Comparison of ENCODE assay signal across 33 cellular contexts in the genomic region with DNA sequence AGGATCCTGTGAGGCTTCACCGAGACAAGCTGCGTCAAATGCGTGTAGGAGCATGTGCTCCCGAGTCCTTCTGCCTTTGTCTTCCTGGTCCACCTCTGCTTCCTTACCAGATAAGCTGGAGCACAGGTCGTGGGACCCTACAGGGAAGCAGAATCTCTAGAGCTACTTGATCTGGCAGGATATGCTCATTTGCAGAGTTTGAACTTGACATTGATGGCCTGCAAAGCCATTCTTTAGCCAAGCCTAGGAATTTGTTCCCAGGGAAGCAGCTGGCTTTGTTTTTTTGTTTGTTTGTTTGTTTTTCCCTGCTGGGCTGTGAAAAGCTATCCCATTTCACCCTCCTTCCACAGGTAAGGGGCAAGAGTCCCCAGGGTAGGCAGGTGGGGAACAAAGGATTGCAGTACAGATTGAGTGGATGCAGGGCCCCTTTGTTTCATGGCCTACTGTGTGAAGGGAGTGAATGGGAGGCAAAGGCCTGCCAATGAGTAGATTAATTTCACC.
A peak's percentile ranks its signal among the peaks of the same experiment; 100 is the strongest.
DNase-seq lines count a peak whose midpoint lies in the region; ATAC-seq and TF ChIP-seq lines count a peak whose summit lies in the region.
"Had no signal": no experiment of that assay in that cellular context is flagged by ENCODE, and none has a peak within 500 bp of the region (broad histone marks: within the 10 kb centered on the region; RNA-seq: fewer than 3 reads in every experiment).

No MANE protein-coding gene starts in this region.

- H3K27ac Mint-ChIP-seq in H9, result peak overlapping the region; percentile 54 to 80 (median 78); a peak in 4 of 7 replicates
- H3K27ac Mint-ChIP-seq in central memory CD8-positive, alpha-beta T cell (ENCODE audit: low read depth), result no peak overlapping the region
- H3K27ac Mint-ChIP-seq: activated CD4-positive, alpha-beta memory T cell treated with anti-CD3 and anti-CD28 coated beads for 36 hours; T-helper 17 cell had no signal

- no peak overlapping the region for H3K14ac ChIP-seq in H9 (ENCODE audit: insufficient read depth, low read length)

- no peak overlapping the region for H2AFZ ChIP-seq in H9 (ENCODE audit: low read length)

- H2BK5ac ChIP-seq in H9 (ENCODE audit: insufficient read length, low read length), result no peak overlapping the region

- H3K4me1 ChIP-seq in H9 (ENCODE audit: insufficient read depth, low read length), result peaks cover 10% of the 10 kb centered on the region
- no peaks in the 10 kb centered on the region for H3K4me1 ChIP-seq in aorta (ENCODE audit: control insufficient read depth in 1 of 2, insufficient read depth in 2 of 2, low read length in 2 of 2)
- H3K4me1 ChIP-seq in esophagus squamous epithelium, result no peaks in the 10 kb centered on the region
- H3K4me1 ChIP-seq: foreskin keratinocyte, prostate gland had no signal

- H3K79me1 ChIP-seq in H9 (ENCODE audit: insufficient read depth, low read depth, low read length, poor library complexity, severe bottlenecking), result no peaks in the 10 kb centered on the region

- H3K4ac ChIP-seq in H9 (ENCODE audit: low read depth, low read length), result no peak overlapping the region

- H2BK120ac ChIP-seq in H9 (ENCODE audit: low read depth, low read length, poor library complexity, severe bottlenecking), result no peak overlapping the region

- no peak overlapping the region for H3T11ph ChIP-seq in H9 (ENCODE audit: low read length)

- H3K23me2 ChIP-seq in H9 (ENCODE audit: insufficient read length, low read depth, low read length, poor library complexity, severe bottlenecking), result no peaks in the 10 kb centered on the region

- no peak overlapping the region for H2BK20ac ChIP-seq in H9 (ENCODE audit: low read depth, low read length, poor library complexity, severe bottlenecking)

- H3K4me1 Mint-ChIP-seq in H9, result peaks cover 39 to 47% of the 10 kb centered on the region in 2 experiments
- H3K4me1 Mint-ChIP-seq in central memory CD8-positive, alpha-beta T cell, result peaks cover 28% of the 10 kb centered on the region
- H3K4me1 Mint-ChIP-seq: T-helper 17 cell had no signal

- H3K4me3 Mint-ChIP-seq in H9, result 0 out of 5 replicates have a peak overlapping the region, but pooled peaks of 1 of the 2 experiments have one; percentile 59
- peak overlapping the region; percentile 14 for H3K4me3 Mint-ChIP-seq in central memory CD8-positive, alpha-beta T cell
- H3K4me3 Mint-ChIP-seq: activated CD4-positive, alpha-beta memory T cell treated with anti-CD3 and anti-CD28 coated beads for 36 hours; T-helper 17 cell had no signal

- no peak overlapping the region for H3K56ac ChIP-seq in H9 (ENCODE audit: insufficient read length, low read depth, low read length)

- DNase-seq in DMS153 (lab: John Stamatoyannopoulos, UW), result peak; percentile 65
- no peak for DNase-seq in DMS153 treated with DMSO at 0.1 percent for 48 hours (lab: John Stamatoyannopoulos, UW; ENCODE audit: unreplicated experiment)
- DNase-seq in H9, result peak; percentile 93
- no peak for DNase-seq in central memory CD8-positive, alpha-beta T cell (ENCODE audit: low spot score in 2 of 2)
- DNase-seq in left lobe of liver (ENCODE audit: low spot score), result no peak
- no peak for DNase-seq in aorta
- no peak for DNase-seq in NCI-H2171 treated with DMSO at 0.1 percent for 48 hours (lab: John Stamatoyannopoulos, UW)
- DNase-seq in esophagus squamous epithelium (lab: John Stamatoyannopoulos, UW), result no peak
- DNase-seq: activated CD4-positive, alpha-beta memory T cell treated with anti-CD3 and anti-CD28 coated beads for 36 hours; activated CD4-positive, CD25-positive, alpha-beta regulatory T cell treated with anti-CD3 and anti-CD28 coated beads, Interleukin-2, amount 50 U/mL, for 72 hours; activated CD8-positive, alpha-beta memory T cell treated with anti-CD3 and anti-CD28 coated beads, Interleukin-2, amount 50 U/mL, for 4 hours; activated naive CD4-positive, alpha-beta T cell treated with anti-CD3 and anti-CD28 coated beads, Interleukin-2, amount 50 U/mL, for 16 hours; amniotic stem cell; cortex of kidney; foreskin keratinocyte; heart left ventricle; KBM-7; left lung; mesenchymal stem cell; MM.1S; NCI-H1436; NCI-H446; NCI-H774; PC-3; stimulated activated CD4-positive, alpha-beta T cell treated with anti-CD3 and anti-CD28 coated beads, Interleukin-15, amount 100 ng/mL, for 24 hours; stimulated activated naive CD4-positive, alpha-beta T cell; T-helper 17 cell had no signal

- H2BK12ac ChIP-seq in H9 (ENCODE audit: insufficient read length, low read depth, low read length), result no peak overlapping the region

- H3K9ac ChIP-seq in H9 (ENCODE audit: extremely low read depth, insufficient read length, low read length), result no peak overlapping the region

- no peak for TF ChIP-seq POLR2A in esophagus squamous epithelium (IDR thresholded peaks at IDR 0.05)

- no peak overlapping the region for H3K4me3 ChIP-seq in aorta (ENCODE audit: low read length in 2 of 2)
- H3K4me3 ChIP-seq in esophagus squamous epithelium, result no peak overlapping the region
- H3K4me3 ChIP-seq: heart left ventricle, left lung, prostate gland had no signal

- peak overlapping the region; percentile 16 for H3K4me2 ChIP-seq in H9 (ENCODE audit: insufficient read depth, insufficient read length, low read length)

- H3K18ac ChIP-seq in H9 (ENCODE audit: insufficient read length, low read depth, low read length), result no peak overlapping the region

- H4K8ac ChIP-seq in H9 (replicated peaks; ENCODE audit: insufficient read length, low read depth, low read length), result no peak overlapping the region

- no CpG with 5 or more reads among the region's 5 CpGs for WGBS in H9 (ENCODE audit: extremely low coverage, insufficient read length, low lambda C conversion rate)
- WGBS in aorta, 2 donors, result 89 to 92% methylated on average over 5 of the region's 5 CpGs
- WGBS in esophagus squamous epithelium, 2 donors, result 83 to 85% methylated on average over 5 of the region's 5 CpGs

- H4K5ac ChIP-seq in H9 (ENCODE audit: insufficient read length, low read depth, low read length), result no peak overlapping the region

- H3K27me3 Mint-ChIP-seq in H9 (ENCODE audit: low read depth), result peaks cover 75% of the 10 kb centered on the region
- H3K27me3 Mint-ChIP-seq in central memory CD8-positive, alpha-beta T cell, result no peaks in the 10 kb centered on the region
- H3K27me3 Mint-ChIP-seq: activated CD4-positive, alpha-beta memory T cell treated with anti-CD3 and anti-CD28 coated beads for 36 hours; T-helper 17 cell had no signal

- no peak overlapping the region for H3K23ac ChIP-seq in H9 (ENCODE audit: insufficient read length, low read depth, low read length)

- no peak overlapping the region for H2BK15ac ChIP-seq in H9 (ENCODE audit: low read depth, low read length)

- TF ChIP-seq CTCF in H9 (conservative IDR thresholded peaks at IDR 0.05) (no peak), esophagus squamous epithelium (IDR thresholded peaks at IDR 0.05) (no peak)

- intact Hi-C loops in aorta (cut with DNase I), result no loop called here
- intact Hi-C loops in esophagus squamous epithelium (cut with DNase I), result no loop called here

- no peak for ATAC-seq in central memory CD8-positive, alpha-beta T cell (replicated peaks; ENCODE audit: extremely low read depth, poor library complexity, severe bottlenecking)
- peak; percentile 13 for ATAC-seq in left lobe of liver
- ATAC-seq in aorta (ENCODE audit: low FRiP score), result no peak
- ATAC-seq: esophagus mucosa, foreskin keratinocyte, heart left ventricle, left lung, PC-3, Right ventricle myocardium inferior, SK-N-SH treated with all-trans-retinoic acid at 6 μM for 48 hours, T-helper 17 cell had no signal

- H3K9me3 Mint-ChIP-seq in H9, result peaks cover 17 to 20% of the 10 kb centered on the region in 2 experiments
- peaks cover 17% of the 10 kb centered on the region for H3K9me3 Mint-ChIP-seq in central memory CD8-positive, alpha-beta T cell

- no peak overlapping the region for H4K91ac ChIP-seq in H9 (ENCODE audit: insufficient read length, low read depth, low read length)

- H3K27ac ChIP-seq in H9 (ENCODE audit: insufficient read length, low read depth, low read length), result no peak overlapping the region
- H3K27ac ChIP-seq in aorta (ENCODE audit: low read depth in 1 of 2, low read length in 2 of 2), result no peak overlapping the region
- H3K27ac ChIP-seq in esophagus squamous epithelium, result no peak overlapping the region
- H3K27ac ChIP-seq: 22Rv1, foreskin keratinocyte, heart left ventricle, left lung, neutrophil, prostate gland had no signal

- no peak overlapping the region for H2AK5ac ChIP-seq in H9 (ENCODE audit: insufficient read length, low read length)

- H3K9me3 ChIP-seq in H9 (ENCODE audit: control insufficient read depth, low read depth, low read length), result peaks cover 11% of the 10 kb centered on the region
- H3K9me3 ChIP-seq in aorta (ENCODE audit: control insufficient read depth, low read length), result no peaks in the 10 kb centered on the region
- peaks cover 0 to 13% (median 3%) of the 10 kb centered on the region in 3 donors for H3K9me3 ChIP-seq in esophagus squamous epithelium
- H3K9me3 ChIP-seq: neutrophil, prostate gland had no signal

- H3K36me3 ChIP-seq in aorta (ENCODE audit: control insufficient read depth in 1 of 2, insufficient read depth in 2 of 2, low read length in 1 of 2) (no peaks in the 10 kb centered on the region), esophagus squamous epithelium (no peaks in the 10 kb centered on the region)
- H3K36me3 ChIP-seq: heart left ventricle, left lung, neutrophil, prostate gland had no signal

- peaks cover 6% of the 10 kb centered on the region; the same call in 1 of the 2 replicates for H3K27me3 ChIP-seq in H9 (ENCODE audit: insufficient read depth, low read length)
- H3K27me3 ChIP-seq in aorta (ENCODE audit: control insufficient read depth in 1 of 2, insufficient read depth in 2 of 2, low read length in 1 of 2), result no peaks in the 10 kb centered on the region
- no peaks in the 10 kb centered on the region for H3K27me3 ChIP-seq in esophagus squamous epithelium
- H3K27me3 ChIP-seq: foreskin keratinocyte, heart left ventricle, left lung, neutrophil had no signal

- H3K79me2 ChIP-seq in H9 (ENCODE audit: insufficient read depth, low read length), result no peaks in the 10 kb centered on the region

- peaks cover 14 to 22% (median 16%) of the 10 kb centered on the region in 3 experiments for H3K36me3 Mint-ChIP-seq in H9 (ENCODE audit: insufficient read depth in 1 of 3, low read depth in 3 of 3)
- H3K36me3 Mint-ChIP-seq in central memory CD8-positive, alpha-beta T cell (ENCODE audit: insufficient read depth), result peaks cover 3% of the 10 kb centered on the region

- no peaks in the 10 kb centered on the region for H4K20me1 ChIP-seq in H9 (ENCODE audit: control insufficient read depth, insufficient read depth, insufficient read length)

Comparison
In these comparisons a context has a peak if more than half of its experiments do, and no peak if none do; other contexts are left out.
1. DNase-seq: peak in DMS153 (single experiment) and H9 (single experiment); none in DMS153 treated with DMSO at 0.1 percent for 48 hours (single experiment), central memory CD8-positive, alpha-beta T cell (0 of 2), left lobe of liver (single experiment), aorta (0 of 2), NCI-H2171 treated with DMSO at 0.1 percent for 48 hours (single experiment) and esophagus squamous epithelium (single experiment).